ENCODE assay signal across 19 cellular contexts in genomic region chr3:157390713-157391515, GRCh38. TPM values are rescaled to one million over a fixed set of nuclear protein-coding genes. Genes with fewer than 3 reads are reported as not detected.
"Had no signal": no experiment of that assay in that cellular context is flagged by ENCODE, and none has a peak within 500 bp of the region (broad histone marks: within the 10 kb centered on the region; RNA-seq: fewer than 3 reads in every experiment).

No MANE protein-coding gene starts in this region.

- H3K9ac ChIP-seq: neural progenitor cell had no signal

- ATAC-seq: activated CD8-positive, alpha-beta T cell treated with anti-CD3 and anti-CD28 coated beads, Interleukin-2, amount 10 ng/mL, durations not matched to agents 7 days and 5 days; naive thymus-derived CD4-positive, alpha-beta T cell; stimulated activated naive CD8-positive, alpha-beta T cell treated with anti-CD3 and anti-CD28 coated beads, Interleukin-15, Interleukin-2, amounts not matched to agents 100 U/mL and 50 U/mL, for 24 hours had no signal

- H3K4me1 ChIP-seq: adrenal gland, esophagus squamous epithelium, upper lobe of left lung had no signal

- H2AFZ ChIP-seq: neural progenitor cell had no signal

- H3K36me3 ChIP-seq: adrenal gland, esophagus squamous epithelium, neural progenitor cell, upper lobe of left lung had no signal

- H3K4me2 ChIP-seq: neural progenitor cell had no signal

- H3K9me3 ChIP-seq: adrenal gland, esophagus squamous epithelium, upper lobe of left lung had no signal

- DNase-seq: activated CD4-positive, alpha-beta T cell treated with anti-CD3 and anti-CD28 coated beads for 1 hour; activated CD4-positive, alpha-beta T cell treated with anti-CD3 and anti-CD28 coated beads, Interleukin-2, amount 50 U/mL, for 1 hour; activated CD8-positive, alpha-beta T cell treated with anti-CD3 and anti-CD28 coated beads, Interleukin-2, amount 10 ng/mL, durations not matched to agents 7 days and 5 days; activated naive CD4-positive, alpha-beta T cell; activated T-cell treated with anti-CD3 and anti-CD28 coated beads, Interleukin-2, amount 50 U/mL, for 24 hours; adrenal gland; cortex of kidney; endodermal cell; esophagus squamous epithelium; kidney; naive thymus-derived CD4-positive, alpha-beta T cell; retina; stimulated activated CD4-positive, alpha-beta T cell treated with anti-CD3 and anti-CD28 coated beads, Interleukin-4, amount 100 ng/mL, for 4 hours; stimulated activated naive CD8-positive, alpha-beta T cell treated with anti-CD3 and anti-CD28 coated beads, Interleukin-15, Interleukin-2, amounts not matched to agents 100 U/mL and 50 U/mL, for 24 hours had no signal

- H3K27me3 ChIP-seq: adrenal gland, esophagus squamous epithelium, neural progenitor cell, upper lobe of left lung had no signal

- H3K27ac ChIP-seq: adrenal gland, esophagus squamous epithelium, neural progenitor cell, upper lobe of left lung had no signal

- H3K4me3 ChIP-seq: adrenal gland, esophagus squamous epithelium, lung, neural progenitor cell, upper lobe of left lung had no signal

RNA-seq across cellular contexts. Expression of gene PTX3, which starts 45.7 kb away (rescaled TPM):
- total RNA-seq: activated CD8-positive, alpha-beta T cell treated with anti-CD3 and anti-CD28 coated beads, Interleukin-2, amount 10 ng/mL, durations not matched to agents 7 days and 5 days; activated T-helper 2 cell treated with anti-CD3 and anti-CD28 coated beads, Interferon-gamma antibody, Interleukin-2, Interleukin-4, amounts not matched to agents 10 μg/mL and 5 μg/mL and 100 μg/mL, durations not matched to agents 14 hours and 24 hours and 36 hours; T-helper 2 cell treated with Interferon-gamma antibody and Interleukin-4, amounts not matched to agents 100 ng/mL and 5 ng/mL, for 36 hours had no signal
